ENCODE assay signal across 19 cellular contexts in genomic region chr13:99205621-99206220, GRCh38. TPM values are rescaled to one million over a fixed set of nuclear protein-coding genes. Genes with fewer than 3 reads are reported as not detected.
DNase-seq lines count a peak whose midpoint lies in the region; ATAC-seq and TF ChIP-seq lines count a peak whose summit lies in the region.
"Had no signal": no experiment of that assay in that cellular context is flagged by ENCODE, and none has a peak within 500 bp of the region (broad histone marks: within the 10 kb centered on the region; RNA-seq: fewer than 3 reads in every experiment).

No MANE protein-coding gene starts in this region.

- no peak for TF ChIP-seq POLR2A in right lobe of liver (IDR thresholded peaks at IDR 0.05)

- TF ChIP-seq CTCF in right lobe of liver (IDR thresholded peaks at IDR 0.05) = no peak

- H3K27me3 Mint-ChIP-seq in activated naive CD8-positive, alpha-beta T cell treated with anti-CD3 and anti-CD28 coated beads, Interleukin-2, amount 10 ng/mL, durations not matched to agents 7 days and 5 days = no peaks in the 10 kb centered on the region
- H3K27me3 Mint-ChIP-seq: dendritic cell treated with granulocyte-macrophage colony-stimulating factor and Interleukin-4, amounts not matched to agents 40 ng/mL and 50 ng/mL, for 4 days had no signal

- intact Hi-C loops in right lobe of liver (cut with DNase I) = no loop called here

- no peak overlapping the region for H2BK5ac ChIP-seq in neuronal stem cell (ENCODE audit: low read length)

- no CpG with 5 or more reads among the region's 22 CpGs for WGBS in neuronal stem cell (ENCODE audit: extremely low coverage in 2 of 2, insufficient read length in 2 of 2, insufficient replicate concordance in 1 of 2), 2 donors
- 89% methylated on average over 16 of the region's 22 CpGs for WGBS in right lobe of liver (ENCODE audit: insufficient coverage, low coverage, low lambda C conversion rate, missing lambda C conversion rate)

- H3K36me3 ChIP-seq in Karpas-422 (ENCODE audit: insufficient read depth, low read length) = peaks cover 7% of the 10 kb centered on the region; the same call in 1 of the 2 replicates
- H3K36me3 ChIP-seq in neuronal stem cell (replicated peaks in 1 of 2; ENCODE audit: control insufficient read depth in 2 of 2, insufficient read depth in 2 of 2, low read length in 2 of 2) = peaks cover 4 to 21% of the 10 kb centered on the region in 2 donors
- H3K36me3 ChIP-seq in right lobe of liver = no peaks in the 10 kb centered on the region

- peaks cover 8% of the 10 kb centered on the region for H3K79me1 ChIP-seq in neuronal stem cell (ENCODE audit: low read depth, low read length)

- H3K9me3 Mint-ChIP-seq in activated naive CD8-positive, alpha-beta T cell treated with anti-CD3 and anti-CD28 coated beads, Interleukin-2, amount 10 ng/mL, durations not matched to agents 7 days and 5 days = no peaks in the 10 kb centered on the region
- H3K9me3 Mint-ChIP-seq: dendritic cell treated with granulocyte-macrophage colony-stimulating factor and Interleukin-4, amounts not matched to agents 40 ng/mL and 50 ng/mL, for 4 days; GM23338 had no signal

- H3K36me3 Mint-ChIP-seq in activated naive CD8-positive, alpha-beta T cell treated with anti-CD3 and anti-CD28 coated beads, Interleukin-2, amount 10 ng/mL, durations not matched to agents 7 days and 5 days = peaks cover 38% of the 10 kb centered on the region

- no peak overlapping the region for H4K8ac ChIP-seq in neuronal stem cell (ENCODE audit: low read depth, low read length)

- H3K4me3 ChIP-seq in Karpas-422 (ENCODE audit: low read length) = peak overlapping the region; percentile 65
- H3K4me3 ChIP-seq in neuronal stem cell (ENCODE audit: low read length in 2 of 2) = no peak overlapping the region
- H3K4me3 ChIP-seq in right lobe of liver = no peak overlapping the region
- H3K4me3 ChIP-seq: body of pancreas, GM23338 had no signal

- no peak overlapping the region for H3K4ac ChIP-seq in neuronal stem cell (ENCODE audit: low read length)

- H3K27ac ChIP-seq in Karpas-422 (ENCODE audit: low read length) (peak overlapping the region; percentile 89), neuronal stem cell (replicated peaks; ENCODE audit: low read length) (no peak overlapping the region), right lobe of liver (no peak overlapping the region)
- H3K27ac ChIP-seq: body of pancreas had no signal

- H3K4me3 Mint-ChIP-seq in activated naive CD8-positive, alpha-beta T cell treated with anti-CD3 and anti-CD28 coated beads, Interleukin-2, amount 10 ng/mL, durations not matched to agents 7 days and 5 days = peak overlapping the region; percentile 83
- H3K4me3 Mint-ChIP-seq: dendritic cell treated with granulocyte-macrophage colony-stimulating factor and Interleukin-4, amounts not matched to agents 40 ng/mL and 50 ng/mL, for 4 days; GM23338 had no signal

- H4K20me1 ChIP-seq in Karpas-422 (ENCODE audit: insufficient read depth, low read depth, low read length) = peaks cover 24% of the 10 kb centered on the region; the same call in 1 of the 2 replicates

- H3K4me1 ChIP-seq in Karpas-422 (ENCODE audit: low read length) = peaks cover 71% of the 10 kb centered on the region
- H3K4me1 ChIP-seq in neuronal stem cell (ENCODE audit: control insufficient read depth in 2 of 2, insufficient read depth in 1 of 2, low read depth in 1 of 2, low read length in 2 of 2) = peaks cover 0 to 5% of the 10 kb centered on the region in 2 donors
- peaks cover 0 to 15% (median 0%) of the 10 kb centered on the region in 4 donors for H3K4me1 ChIP-seq in right lobe of liver

- H3K14ac ChIP-seq in neuronal stem cell (ENCODE audit: low read length) = no peak overlapping the region

- no peaks in the 10 kb centered on the region for H3K27me3 ChIP-seq in Karpas-422 (ENCODE audit: low read length)
- no peaks in the 10 kb centered on the region for H3K27me3 ChIP-seq in neuronal stem cell (ENCODE audit: control insufficient read depth in 3 of 3, insufficient read depth in 3 of 3, low read depth in 1 of 3, low read length in 3 of 3)
- H3K27me3 ChIP-seq in right lobe of liver = no peaks in the 10 kb centered on the region
- H3K27me3 ChIP-seq: body of pancreas had no signal

- H3K79me2 ChIP-seq in Karpas-422 (ENCODE audit: low read length) = peaks cover 93% of the 10 kb centered on the region

- no peak overlapping the region for H2BK15ac ChIP-seq in neuronal stem cell (ENCODE audit: low read length)

- H3K9me3 ChIP-seq in Karpas-422 (ENCODE audit: low read length) (no peaks in the 10 kb centered on the region), neuronal stem cell (replicated peaks in 1 of 2; ENCODE audit: control insufficient read depth in 2 of 2, insufficient read depth in 1 of 2, low read depth in 1 of 2, low read length in 2 of 2) (no peaks in the 10 kb centered on the region), right lobe of liver (no peaks in the 10 kb centered on the region)
- H3K9me3 ChIP-seq: body of pancreas, Caco-2 had no signal

- no peak overlapping the region for H4K91ac ChIP-seq in neuronal stem cell (ENCODE audit: low read depth, low read length, poor library complexity)

- no peaks in the 10 kb centered on the region for H3K9me2 ChIP-seq in Karpas-422 (replicated peaks; ENCODE audit: insufficient read depth, low read length)

- no peak overlapping the region for H3K18ac ChIP-seq in neuronal stem cell (ENCODE audit: low read length)

- peak overlapping the region; percentile 91 for H3K4me2 ChIP-seq in Karpas-422 (ENCODE audit: low read depth, low read length, poor library complexity, severe bottlenecking)
- H3K4me2 ChIP-seq in neuronal stem cell (ENCODE audit: insufficient read depth, low read length, poor library complexity, severe bottlenecking) = no peak overlapping the region
- H3K4me2 ChIP-seq: GM23338 had no signal

- no peak overlapping the region for H2AK5ac ChIP-seq in neuronal stem cell (ENCODE audit: low read depth, low read length)

- H3K9ac ChIP-seq in Karpas-422 (ENCODE audit: low read length) (peak overlapping the region; percentile 61), neuronal stem cell (ENCODE audit: low read depth, low read length, poor library complexity) (no peak overlapping the region)

- H2BK120ac ChIP-seq in neuronal stem cell (ENCODE audit: low read depth, low read length) = no peak overlapping the region

- no peak for ATAC-seq in activated naive CD8-positive, alpha-beta T cell treated with anti-CD3 and anti-CD28 coated beads, Interleukin-2, amount 10 ng/mL, durations not matched to agents 7 days and 5 days (ENCODE audit: low read depth)
- ATAC-seq in right lobe of liver = no peak
- ATAC-seq: activated CD4-positive, CD25-positive, alpha-beta regulatory T cell treated with anti-CD3 and anti-CD28 coated beads, Interleukin-2, amount 50 U/mL, for 24 hours; body of pancreas; GM23338 had no signal

- H3K27ac Mint-ChIP-seq in activated naive CD8-positive, alpha-beta T cell treated with anti-CD3 and anti-CD28 coated beads, Interleukin-2, amount 10 ng/mL, durations not matched to agents 7 days and 5 days = peak overlapping the region; percentile 93
- H3K27ac Mint-ChIP-seq: dendritic cell treated with granulocyte-macrophage colony-stimulating factor and Interleukin-4, amounts not matched to agents 40 ng/mL and 50 ng/mL, for 4 days had no signal

- H2BK12ac ChIP-seq in neuronal stem cell (ENCODE audit: low read length) = no peak overlapping the region

- H2AFZ ChIP-seq in Karpas-422 (ENCODE audit: low read length) (no peak overlapping the region), neuronal stem cell (ENCODE audit: low read length) (no peak overlapping the region)
- H2AFZ ChIP-seq: GM23338 had no signal

- peak; percentile 53 for DNase-seq in activated CD8-positive, alpha-beta memory T cell treated with anti-CD3 and anti-CD28 coated beads for 24 hours
- DNase-seq in activated CD8-positive, alpha-beta memory T cell treated with anti-CD3 and anti-CD28 coated beads, Interleukin-2, amount 50 U/mL, for 4 hours = no peak
- DNase-seq in Karpas-422 (no peak), neuronal stem cell (ENCODE audit: low spot score) (no peak), GOT3 (lab: John Stamatoyannopoulos, UW) (no peak), right lobe of liver (no peak), NCI-H1092 treated with DMSO at 0.1 percent for 48 hours (lab: John Stamatoyannopoulos, UW) (no peak)
- DNase-seq in activated naive CD8-positive, alpha-beta T cell treated with anti-CD3 and anti-CD28 coated beads, Interleukin-2, amount 10 ng/mL, durations not matched to agents 7 days and 5 days = peak; percentile 21
- DNase-seq: activated effector memory CD4-positive, alpha-beta T cell treated with Interleukin-2 at 50 U/mL for 16 hours; body of pancreas; Caco-2; Kasumi-1; NCI-H1436 treated with DMSO at 0.1 percent for 48 hours; NCI-H345 had no signal

- POLR2A ChIA-PET in activated naive CD8-positive, alpha-beta T cell treated with anti-CD3 and anti-CD28 coated beads, Interleukin-2, amount 10 ng/mL, durations not matched to agents 7 days and 5 days (lab: Charles Lee) = interaction anchor here (7.7 to 9.0 kb wide), 2 partner anchors 11 to 51 kb away, joined by 106 to 158 read pairs; partner anchors contain the start of gene GPR18

- peaks cover 62% of the 10 kb centered on the region for H3K4me1 Mint-ChIP-seq in activated naive CD8-positive, alpha-beta T cell treated with anti-CD3 and anti-CD28 coated beads, Interleukin-2, amount 10 ng/mL, durations not matched to agents 7 days and 5 days

- H3K23ac ChIP-seq in neuronal stem cell (ENCODE audit: low read depth, low read length, poor library complexity) = peak overlapping the region; percentile 37

RNA-seq across cellular contexts. Expression of gene UBAC2, which starts 5.1 kb away (rescaled TPM):
- 50.6 and 58.3 TPM in 2 replicates for total RNA-seq in Karpas-422 (2014; rRNA removed; shearing (Covaris generic); ENCODE audit: low replicate concordance)
- total RNA-seq in activated naive CD8-positive, alpha-beta T cell treated with anti-CD3 and anti-CD28 coated beads, Interleukin-2, amount 10 ng/mL, durations not matched to agents 7 days and 5 days = 10 to 100 TPM; 79.1 to 80.8 TPM
- polyA plus RNA-seq in neuronal stem cell (2013, experiment 1 of 2) = 70.1 TPM
- 68.4 TPM for polyA plus RNA-seq in neuronal stem cell (2013, experiment 2 of 2)
- total RNA-seq in right lobe of liver = 10 to 100 TPM; 30.2 to 45.0 (median 37.0) TPM

RNA-seq across cellular contexts. Expression of gene GPR18, which starts 52.5 kb away (rescaled TPM):
- 45.4 and 126 TPM in 2 replicates for total RNA-seq in Karpas-422 (2014; rRNA removed; shearing (Covaris generic); ENCODE audit: low replicate concordance)
- total RNA-seq in activated naive CD8-positive, alpha-beta T cell treated with anti-CD3 and anti-CD28 coated beads, Interleukin-2, amount 10 ng/mL, durations not matched to agents 7 days and 5 days = 10 to 100 TPM; 25.5 to 25.9 TPM
- polyA plus RNA-seq in neuronal stem cell (2013, experiment 1 of 2) = not detected
- not detected for polyA plus RNA-seq in neuronal stem cell (2013, experiment 2 of 2)
- under 1 TPM in 2 of 6 experiments, not detected in 4; 0.13 to 0.17 TPM for total RNA-seq in right lobe of liver
- total RNA-seq: A673, body of pancreas, Caco-2, G401, GM23338 had no signal

Comparison
In these comparisons a context has a peak if more than half of its experiments do, and no peak if none do; other contexts are left out.
1. DNase-seq: peak in activated CD8-positive, alpha-beta memory T cell treated with anti-CD3 and anti-CD28 coated beads for 24 hours (single experiment) and activated naive CD8-positive, alpha-beta T cell treated with anti-CD3 and anti-CD28 coated beads, Interleukin-2, amount 10 ng/mL, durations not matched to agents 7 days and 5 days (single experiment); none in activated CD8-positive, alpha-beta memory T cell treated with anti-CD3 and anti-CD28 coated beads, Interleukin-2, amount 50 U/mL, for 4 hours (single experiment), Karpas-422 (single experiment), neuronal stem cell (single experiment), GOT3 (single experiment), right lobe of liver (0 of 3) and NCI-H1092 treated with DMSO at 0.1 percent for 48 hours (single experiment).
2. RNA of gene GPR18, which starts 52.5 kb away (total RNA-seq): 45.4 to 126 TPM in Karpas-422 and 25.5 to 25.9 TPM in activated naive CD8-positive, alpha-beta T cell treated with anti-CD3 and anti-CD28 coated beads, Interleukin-2, amount 10 ng/mL, durations not matched to agents 7 days and 5 days; 0.13 to 0.17 TPM in right lobe of liver; every median in the first group is over 10 times any median in the second.